In the genomic region with DNA sequence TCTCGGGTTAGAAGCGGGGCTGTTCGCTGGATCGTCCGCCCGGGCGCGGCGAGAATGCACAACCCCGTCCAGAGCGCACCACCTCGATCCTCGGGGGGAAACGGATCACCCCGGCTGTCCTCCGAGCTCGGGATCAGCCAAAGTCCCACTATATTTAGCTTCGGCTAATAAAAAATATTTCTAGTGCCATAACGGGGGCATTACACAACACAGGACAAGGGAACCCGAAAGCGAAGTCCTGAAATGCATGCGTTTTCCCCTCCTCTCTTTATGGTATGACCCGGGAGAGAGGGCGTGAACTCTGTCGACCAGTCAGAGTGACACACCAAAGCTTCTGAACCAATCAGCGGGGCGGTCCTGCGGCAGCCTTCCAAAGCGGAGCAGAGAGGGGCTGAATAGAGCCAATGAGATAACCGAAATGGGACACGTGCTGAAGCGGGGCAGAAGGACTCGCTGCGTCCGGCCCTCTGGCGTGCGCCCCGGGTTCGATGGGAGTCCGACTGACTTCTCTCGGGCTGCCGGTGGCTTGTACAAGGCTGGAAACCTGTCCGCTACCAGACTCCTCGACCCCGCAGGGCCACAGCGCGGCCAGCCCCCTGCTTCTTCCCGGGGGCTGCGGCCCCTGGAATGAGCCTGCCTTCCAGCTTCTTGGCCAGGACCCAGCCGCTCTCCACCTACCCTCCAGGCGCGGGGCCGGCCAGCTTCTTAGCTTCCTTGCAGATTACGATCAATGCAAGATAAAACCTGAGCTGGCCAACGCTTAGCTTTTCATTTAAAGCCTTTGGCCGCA, we compare ENCODE assay signal across 1 cellular context.
A peak's percentile ranks its signal among the peaks of the same experiment; 100 is the strongest.
TF ChIP-seq lines count a peak whose summit lies in the region.

A gene with protein sequence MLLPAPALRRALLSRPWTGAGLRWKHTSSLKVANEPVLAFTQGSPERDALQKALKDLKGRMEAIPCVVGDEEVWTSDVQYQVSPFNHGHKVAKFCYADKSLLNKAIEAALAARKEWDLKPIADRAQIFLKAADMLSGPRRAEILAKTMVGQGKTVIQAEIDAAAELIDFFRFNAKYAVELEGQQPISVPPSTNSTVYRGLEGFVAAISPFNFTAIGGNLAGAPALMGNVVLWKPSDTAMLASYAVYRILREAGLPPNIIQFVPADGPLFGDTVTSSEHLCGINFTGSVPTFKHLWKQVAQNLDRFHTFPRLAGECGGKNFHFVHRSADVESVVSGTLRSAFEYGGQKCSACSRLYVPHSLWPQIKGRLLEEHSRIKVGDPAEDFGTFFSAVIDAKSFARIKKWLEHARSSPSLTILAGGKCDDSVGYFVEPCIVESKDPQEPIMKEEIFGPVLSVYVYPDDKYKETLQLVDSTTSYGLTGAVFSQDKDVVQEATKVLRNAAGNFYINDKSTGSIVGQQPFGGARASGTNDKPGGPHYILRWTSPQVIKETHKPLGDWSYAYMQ (minus strand): TSS at position 33 of the 790 bp plus-strand sequence. CDS start 32 bp downstream, at position 1.

TF ChIP-seq in K562, 482 proteins besides CTCF, POLR2A, EP300 and RAD21 (continued from another document and continues in another):
- TF ChIP-seq, protein P1, sequence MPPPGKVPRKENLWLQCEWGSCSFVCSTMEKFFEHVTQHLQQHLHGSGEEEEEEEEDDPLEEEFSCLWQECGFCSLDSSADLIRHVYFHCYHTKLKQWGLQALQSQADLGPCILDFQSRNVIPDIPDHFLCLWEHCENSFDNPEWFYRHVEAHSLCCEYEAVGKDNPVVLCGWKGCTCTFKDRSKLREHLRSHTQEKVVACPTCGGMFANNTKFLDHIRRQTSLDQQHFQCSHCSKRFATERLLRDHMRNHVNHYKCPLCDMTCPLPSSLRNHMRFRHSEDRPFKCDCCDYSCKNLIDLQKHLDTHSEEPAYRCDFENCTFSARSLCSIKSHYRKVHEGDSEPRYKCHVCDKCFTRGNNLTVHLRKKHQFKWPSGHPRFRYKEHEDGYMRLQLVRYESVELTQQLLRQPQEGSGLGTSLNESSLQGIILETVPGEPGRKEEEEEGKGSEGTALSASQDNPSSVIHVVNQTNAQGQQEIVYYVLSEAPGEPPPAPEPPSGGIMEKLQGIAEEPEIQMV (tag; conservative IDR thresholded peaks at IDR 0.05; ENCODE audit: low read depth): 0 out of 2 replicates have a peak, but pooled peaks have one; percentile 42
- TF ChIP-seq ZNF232 (CRISPR knock-in tag; IDR thresholded peaks at IDR 0.05) (peak; percentile 81), RFX5 (IDR thresholded peaks at IDR 0.05; ENCODE audit: low read depth, low read length) (peak; percentile 65), ERF (CRISPR knock-in tag; IDR thresholded peaks at IDR 0.05) (peak; percentile 12; the same call in 1 of the 2 replicates), SP2 (IDR thresholded peaks at IDR 0.05; ENCODE audit: extremely low read depth, low read depth, low read length, poor library complexity, severe bottlenecking) (peak; percentile 30), ZNF668 (CRISPR knock-in tag; IDR thresholded peaks at IDR 0.05) (no peak), SRSF9 (IDR thresholded peaks at IDR 0.05; ENCODE audit: borderline replicate concordance, low read depth, low read length) (no peak), STAT5A (IDR thresholded peaks at IDR 0.05; ENCODE audit: borderline replicate concordance, low read length) (no peak), SRSF1 (IDR thresholded peaks at IDR 0.05; ENCODE audit: low read depth, low read length) (no peak), ZNF717 (CRISPR knock-in tag; IDR thresholded peaks at IDR 0.05) (no peak), CREB1 (IDR thresholded peaks at IDR 0.05) (peak; percentile 9), CREB1 (CRISPR knock-in tag; IDR thresholded peaks at IDR 0.05) (peak; percentile 12; the same call in 1 of the 2 replicates), FOXJ2 (tag; IDR thresholded peaks at IDR 0.05) (no peak; the same call in 1 of the 2 replicates), MECOM (CRISPR knock-in tag; IDR thresholded peaks at IDR 0.05) (no peak), PCBP1 (IDR thresholded peaks at IDR 0.05; ENCODE audit: low read depth, low read length, poor library complexity, severe bottlenecking) (no peak), DDX20 (tag; IDR thresholded peaks at IDR 0.05; ENCODE audit: low read depth) (no peak), ZNF584 (CRISPR knock-in tag; IDR thresholded peaks at IDR 0.05; ENCODE audit: low read depth) (no peak), TCF7 (IDR thresholded peaks at IDR 0.05; ENCODE audit: borderline replicate concordance) (no peak), PURB (CRISPR knock-in tag; IDR thresholded peaks at IDR 0.05; ENCODE audit: low read depth) (no peak), NR3C1 (CRISPR knock-in tag; IDR thresholded peaks at IDR 0.05) (no peak), HNRNPUL1 (IDR thresholded peaks at IDR 0.05; ENCODE audit: low read length) (no peak), ZNF174 (CRISPR knock-in tag; IDR thresholded peaks at IDR 0.05) (no peak), ZBTB8A (IDR thresholded peaks at IDR 0.05; ENCODE audit: partially characterized antibody) (no peak), ZEB2 (IDR thresholded peaks at IDR 0.05) (no peak), ZNF324 (CRISPR knock-in tag; IDR thresholded peaks at IDR 0.05) (no peak), ZNF76 (CRISPR knock-in tag; IDR thresholded peaks at IDR 0.05; ENCODE audit: borderline replicate concordance) (no peak), SAFB2 (IDR thresholded peaks at IDR 0.05; ENCODE audit: borderline replicate concordance, low read depth, low read length, severe bottlenecking) (no peak), SNIP1 (IDR thresholded peaks at IDR 0.05; ENCODE audit: low read depth) (no peak), NFE2L1 (tag; IDR thresholded peaks at IDR 0.05; ENCODE audit: borderline replicate concordance, low read depth) (no peak), DPF2 (IDR thresholded peaks at IDR 0.05) (peak; percentile 79; the same call in 1 of the 2 replicates), NCOR1 (IDR thresholded peaks at IDR 0.05) (no peak), SMARCB1 (IDR thresholded peaks at IDR 0.05; ENCODE audit: insufficient read length, low read depth) (no peak), ZNF561 (CRISPR knock-in tag; conservative IDR thresholded peaks at IDR 0.05) (no peak), ZNF140 (CRISPR knock-in tag; IDR thresholded peaks at IDR 0.05) (no peak), CHD2 (IDR thresholded peaks at IDR 0.05; ENCODE audit: low read depth, low read length) (peak; percentile 49; the same call in 1 of the 2 replicates), KDM1A (IDR thresholded peaks at IDR 0.05) (no peak), ZFP30 (CRISPR knock-in tag; IDR thresholded peaks at IDR 0.05; ENCODE audit: borderline replicate concordance) (no peak), KAT7 (CRISPR knock-in tag; IDR thresholded peaks at IDR 0.05; ENCODE audit: borderline replicate concordance) (0 out of 2 replicates have a peak, but pooled peaks have one; percentile 57), ZNF586 (CRISPR knock-in tag; conservative IDR thresholded peaks at IDR 0.05) (no peak), CBFB (CRISPR knock-in tag; IDR thresholded peaks at IDR 0.05) (no peak)
- TF ChIP-seq, protein P2, sequence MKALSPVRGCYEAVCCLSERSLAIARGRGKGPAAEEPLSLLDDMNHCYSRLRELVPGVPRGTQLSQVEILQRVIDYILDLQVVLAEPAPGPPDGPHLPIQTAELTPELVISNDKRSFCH (CRISPR knock-in tag; IDR thresholded peaks at IDR 0.05): no peak
- TF ChIP-seq, protein P2 (tag; IDR thresholded peaks at IDR 0.05): no peak
- TF ChIP-seq, protein P3, sequence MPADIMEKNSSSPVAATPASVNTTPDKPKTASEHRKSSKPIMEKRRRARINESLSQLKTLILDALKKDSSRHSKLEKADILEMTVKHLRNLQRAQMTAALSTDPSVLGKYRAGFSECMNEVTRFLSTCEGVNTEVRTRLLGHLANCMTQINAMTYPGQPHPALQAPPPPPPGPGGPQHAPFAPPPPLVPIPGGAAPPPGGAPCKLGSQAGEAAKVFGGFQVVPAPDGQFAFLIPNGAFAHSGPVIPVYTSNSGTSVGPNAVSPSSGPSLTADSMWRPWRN (IDR thresholded peaks at IDR 0.05; ENCODE audit: low read depth): peak; percentile 79
- TF ChIP-seq, protein P4, sequence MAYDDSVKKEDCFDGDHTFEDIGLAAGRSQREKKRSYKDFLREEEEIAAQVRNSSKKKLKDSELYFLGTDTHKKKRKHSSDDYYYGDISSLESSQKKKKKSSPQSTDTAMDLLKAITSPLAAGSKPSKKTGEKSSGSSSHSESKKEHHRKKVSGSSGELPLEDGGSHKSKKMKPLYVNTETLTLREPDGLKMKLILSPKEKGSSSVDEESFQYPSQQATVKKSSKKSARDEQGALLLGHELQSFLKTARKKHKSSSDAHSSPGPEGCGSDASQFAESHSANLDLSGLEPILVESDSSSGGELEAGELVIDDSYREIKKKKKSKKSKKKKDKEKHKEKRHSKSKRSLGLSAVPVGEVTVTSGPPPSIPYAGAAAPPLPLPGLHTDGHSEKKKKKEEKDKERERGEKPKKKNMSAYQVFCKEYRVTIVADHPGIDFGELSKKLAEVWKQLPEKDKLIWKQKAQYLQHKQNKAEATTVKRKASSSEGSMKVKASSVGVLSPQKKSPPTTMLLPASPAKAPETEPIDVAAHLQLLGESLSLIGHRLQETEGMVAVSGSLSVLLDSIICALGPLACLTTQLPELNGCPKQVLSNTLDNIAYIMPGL (CRISPR knock-in tag; IDR thresholded peaks at IDR 0.05): no peak
- TF ChIP-seq, protein P5, sequence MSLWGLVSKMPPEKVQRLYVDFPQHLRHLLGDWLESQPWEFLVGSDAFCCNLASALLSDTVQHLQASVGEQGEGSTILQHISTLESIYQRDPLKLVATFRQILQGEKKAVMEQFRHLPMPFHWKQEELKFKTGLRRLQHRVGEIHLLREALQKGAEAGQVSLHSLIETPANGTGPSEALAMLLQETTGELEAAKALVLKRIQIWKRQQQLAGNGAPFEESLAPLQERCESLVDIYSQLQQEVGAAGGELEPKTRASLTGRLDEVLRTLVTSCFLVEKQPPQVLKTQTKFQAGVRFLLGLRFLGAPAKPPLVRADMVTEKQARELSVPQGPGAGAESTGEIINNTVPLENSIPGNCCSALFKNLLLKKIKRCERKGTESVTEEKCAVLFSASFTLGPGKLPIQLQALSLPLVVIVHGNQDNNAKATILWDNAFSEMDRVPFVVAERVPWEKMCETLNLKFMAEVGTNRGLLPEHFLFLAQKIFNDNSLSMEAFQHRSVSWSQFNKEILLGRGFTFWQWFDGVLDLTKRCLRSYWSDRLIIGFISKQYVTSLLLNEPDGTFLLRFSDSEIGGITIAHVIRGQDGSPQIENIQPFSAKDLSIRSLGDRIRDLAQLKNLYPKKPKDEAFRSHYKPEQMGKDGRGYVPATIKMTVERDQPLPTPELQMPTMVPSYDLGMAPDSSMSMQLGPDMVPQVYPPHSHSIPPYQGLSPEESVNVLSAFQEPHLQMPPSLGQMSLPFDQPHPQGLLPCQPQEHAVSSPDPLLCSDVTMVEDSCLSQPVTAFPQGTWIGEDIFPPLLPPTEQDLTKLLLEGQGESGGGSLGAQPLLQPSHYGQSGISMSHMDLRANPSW (CRISPR knock-in tag; IDR thresholded peaks at IDR 0.05): no peak
- TF ChIP-seq, protein P6, sequence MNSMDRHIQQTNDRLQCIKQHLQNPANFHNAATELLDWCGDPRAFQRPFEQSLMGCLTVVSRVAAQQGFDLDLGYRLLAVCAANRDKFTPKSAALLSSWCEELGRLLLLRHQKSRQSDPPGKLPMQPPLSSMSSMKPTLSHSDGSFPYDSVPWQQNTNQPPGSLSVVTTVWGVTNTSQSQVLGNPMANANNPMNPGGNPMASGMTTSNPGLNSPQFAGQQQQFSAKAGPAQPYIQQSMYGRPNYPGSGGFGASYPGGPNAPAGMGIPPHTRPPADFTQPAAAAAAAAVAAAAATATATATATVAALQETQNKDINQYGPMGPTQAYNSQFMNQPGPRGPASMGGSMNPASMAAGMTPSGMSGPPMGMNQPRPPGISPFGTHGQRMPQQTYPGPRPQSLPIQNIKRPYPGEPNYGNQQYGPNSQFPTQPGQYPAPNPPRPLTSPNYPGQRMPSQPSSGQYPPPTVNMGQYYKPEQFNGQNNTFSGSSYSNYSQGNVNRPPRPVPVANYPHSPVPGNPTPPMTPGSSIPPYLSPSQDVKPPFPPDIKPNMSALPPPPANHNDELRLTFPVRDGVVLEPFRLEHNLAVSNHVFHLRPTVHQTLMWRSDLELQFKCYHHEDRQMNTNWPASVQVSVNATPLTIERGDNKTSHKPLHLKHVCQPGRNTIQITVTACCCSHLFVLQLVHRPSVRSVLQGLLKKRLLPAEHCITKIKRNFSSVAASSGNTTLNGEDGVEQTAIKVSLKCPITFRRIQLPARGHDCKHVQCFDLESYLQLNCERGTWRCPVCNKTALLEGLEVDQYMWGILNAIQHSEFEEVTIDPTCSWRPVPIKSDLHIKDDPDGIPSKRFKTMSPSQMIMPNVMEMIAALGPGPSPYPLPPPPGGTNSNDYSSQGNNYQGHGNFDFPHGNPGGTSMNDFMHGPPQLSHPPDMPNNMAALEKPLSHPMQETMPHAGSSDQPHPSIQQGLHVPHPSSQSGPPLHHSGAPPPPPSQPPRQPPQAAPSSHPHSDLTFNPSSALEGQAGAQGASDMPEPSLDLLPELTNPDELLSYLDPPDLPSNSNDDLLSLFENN (IDR thresholded peaks at IDR 0.05; ENCODE audit: low read depth in 2 of 2, low read length in 2 of 2): peak in 1 of 2 experiments; percentile 8; a peak in 1 of 4 replicates
- TF ChIP-seq, protein P7, sequence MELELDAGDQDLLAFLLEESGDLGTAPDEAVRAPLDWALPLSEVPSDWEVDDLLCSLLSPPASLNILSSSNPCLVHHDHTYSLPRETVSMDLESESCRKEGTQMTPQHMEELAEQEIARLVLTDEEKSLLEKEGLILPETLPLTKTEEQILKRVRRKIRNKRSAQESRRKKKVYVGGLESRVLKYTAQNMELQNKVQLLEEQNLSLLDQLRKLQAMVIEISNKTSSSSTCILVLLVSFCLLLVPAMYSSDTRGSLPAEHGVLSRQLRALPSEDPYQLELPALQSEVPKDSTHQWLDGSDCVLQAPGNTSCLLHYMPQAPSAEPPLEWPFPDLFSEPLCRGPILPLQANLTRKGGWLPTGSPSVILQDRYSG (tag; conservative IDR thresholded peaks at IDR 0.05; ENCODE audit: low read depth): no peak
- TF ChIP-seq, protein P8, sequence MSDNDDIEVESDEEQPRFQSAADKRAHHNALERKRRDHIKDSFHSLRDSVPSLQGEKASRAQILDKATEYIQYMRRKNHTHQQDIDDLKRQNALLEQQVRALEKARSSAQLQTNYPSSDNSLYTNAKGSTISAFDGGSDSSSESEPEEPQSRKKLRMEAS (CRISPR knock-in tag; IDR thresholded peaks at IDR 0.05): peak; percentile 97
- TF ChIP-seq, protein P9, sequence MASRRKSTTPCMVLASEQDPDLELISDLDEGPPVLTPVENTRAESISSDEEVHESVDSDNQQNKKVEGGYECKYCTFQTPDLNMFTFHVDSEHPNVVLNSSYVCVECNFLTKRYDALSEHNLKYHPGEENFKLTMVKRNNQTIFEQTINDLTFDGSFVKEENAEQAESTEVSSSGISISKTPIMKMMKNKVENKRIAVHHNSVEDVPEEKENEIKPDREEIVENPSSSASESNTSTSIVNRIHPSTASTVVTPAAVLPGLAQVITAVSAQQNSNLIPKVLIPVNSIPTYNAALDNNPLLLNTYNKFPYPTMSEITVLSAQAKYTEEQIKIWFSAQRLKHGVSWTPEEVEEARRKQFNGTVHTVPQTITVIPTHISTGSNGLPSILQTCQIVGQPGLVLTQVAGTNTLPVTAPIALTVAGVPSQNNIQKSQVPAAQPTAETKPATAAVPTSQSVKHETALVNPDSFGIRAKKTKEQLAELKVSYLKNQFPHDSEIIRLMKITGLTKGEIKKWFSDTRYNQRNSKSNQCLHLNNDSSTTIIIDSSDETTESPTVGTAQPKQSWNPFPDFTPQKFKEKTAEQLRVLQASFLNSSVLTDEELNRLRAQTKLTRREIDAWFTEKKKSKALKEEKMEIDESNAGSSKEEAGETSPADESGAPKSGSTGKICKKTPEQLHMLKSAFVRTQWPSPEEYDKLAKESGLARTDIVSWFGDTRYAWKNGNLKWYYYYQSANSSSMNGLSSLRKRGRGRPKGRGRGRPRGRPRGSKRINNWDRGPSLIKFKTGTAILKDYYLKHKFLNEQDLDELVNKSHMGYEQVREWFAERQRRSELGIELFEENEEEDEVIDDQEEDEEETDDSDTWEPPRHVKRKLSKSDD (conservative IDR thresholded peaks at IDR 0.05; ENCODE audit: low read length): no peak
